ENCODE assay signal across 1 cellular context in the genomic region with DNA sequence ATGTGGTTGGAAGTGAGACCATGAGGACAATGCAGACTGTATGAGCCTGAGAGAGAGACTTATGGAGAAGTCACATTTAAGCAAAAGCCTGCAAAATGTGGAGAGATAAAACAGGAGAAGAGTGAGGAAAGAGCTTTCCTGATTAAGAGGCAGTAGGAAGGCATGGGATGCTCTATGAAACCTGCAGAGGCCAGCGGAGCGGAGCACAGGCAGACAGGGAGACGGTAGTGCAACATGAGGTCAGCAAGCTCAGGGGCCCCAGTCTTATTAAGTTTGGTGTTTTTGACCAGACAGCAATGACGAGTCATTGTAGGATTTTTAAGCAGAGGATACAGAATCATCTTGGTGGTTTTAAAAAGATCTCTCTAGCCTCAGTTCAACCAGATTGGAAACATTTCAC.
TF ChIP-seq lines count a peak whose summit lies in the region.

No MANE protein-coding gene starts in this region.

TF ChIP-seq in WTC11, 78 proteins besides CTCF, POLR2A, EP300 and RAD21 (continued from another document):
- TF ChIP-seq, protein P1, sequence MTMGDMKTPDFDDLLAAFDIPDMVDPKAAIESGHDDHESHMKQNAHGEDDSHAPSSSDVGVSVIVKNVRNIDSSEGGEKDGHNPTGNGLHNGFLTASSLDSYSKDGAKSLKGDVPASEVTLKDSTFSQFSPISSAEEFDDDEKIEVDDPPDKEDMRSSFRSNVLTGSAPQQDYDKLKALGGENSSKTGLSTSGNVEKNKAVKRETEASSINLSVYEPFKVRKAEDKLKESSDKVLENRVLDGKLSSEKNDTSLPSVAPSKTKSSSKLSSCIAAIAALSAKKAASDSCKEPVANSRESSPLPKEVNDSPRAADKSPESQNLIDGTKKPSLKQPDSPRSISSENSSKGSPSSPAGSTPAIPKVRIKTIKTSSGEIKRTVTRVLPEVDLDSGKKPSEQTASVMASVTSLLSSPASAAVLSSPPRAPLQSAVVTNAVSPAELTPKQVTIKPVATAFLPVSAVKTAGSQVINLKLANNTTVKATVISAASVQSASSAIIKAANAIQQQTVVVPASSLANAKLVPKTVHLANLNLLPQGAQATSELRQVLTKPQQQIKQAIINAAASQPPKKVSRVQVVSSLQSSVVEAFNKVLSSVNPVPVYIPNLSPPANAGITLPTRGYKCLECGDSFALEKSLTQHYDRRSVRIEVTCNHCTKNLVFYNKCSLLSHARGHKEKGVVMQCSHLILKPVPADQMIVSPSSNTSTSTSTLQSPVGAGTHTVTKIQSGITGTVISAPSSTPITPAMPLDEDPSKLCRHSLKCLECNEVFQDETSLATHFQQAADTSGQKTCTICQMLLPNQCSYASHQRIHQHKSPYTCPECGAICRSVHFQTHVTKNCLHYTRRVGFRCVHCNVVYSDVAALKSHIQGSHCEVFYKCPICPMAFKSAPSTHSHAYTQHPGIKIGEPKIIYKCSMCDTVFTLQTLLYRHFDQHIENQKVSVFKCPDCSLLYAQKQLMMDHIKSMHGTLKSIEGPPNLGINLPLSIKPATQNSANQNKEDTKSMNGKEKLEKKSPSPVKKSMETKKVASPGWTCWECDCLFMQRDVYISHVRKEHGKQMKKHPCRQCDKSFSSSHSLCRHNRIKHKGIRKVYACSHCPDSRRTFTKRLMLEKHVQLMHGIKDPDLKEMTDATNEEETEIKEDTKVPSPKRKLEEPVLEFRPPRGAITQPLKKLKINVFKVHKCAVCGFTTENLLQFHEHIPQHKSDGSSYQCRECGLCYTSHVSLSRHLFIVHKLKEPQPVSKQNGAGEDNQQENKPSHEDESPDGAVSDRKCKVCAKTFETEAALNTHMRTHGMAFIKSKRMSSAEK (CRISPR knock-in tag; IDR thresholded peaks at IDR 0.05; ENCODE audit: borderline replicate concordance): no peak
- no peak for TF ChIP-seq NFYB (CRISPR knock-in tag; conservative IDR thresholded peaks at IDR 0.05; ENCODE audit: low read depth)
- TF ChIP-seq, protein P2, sequence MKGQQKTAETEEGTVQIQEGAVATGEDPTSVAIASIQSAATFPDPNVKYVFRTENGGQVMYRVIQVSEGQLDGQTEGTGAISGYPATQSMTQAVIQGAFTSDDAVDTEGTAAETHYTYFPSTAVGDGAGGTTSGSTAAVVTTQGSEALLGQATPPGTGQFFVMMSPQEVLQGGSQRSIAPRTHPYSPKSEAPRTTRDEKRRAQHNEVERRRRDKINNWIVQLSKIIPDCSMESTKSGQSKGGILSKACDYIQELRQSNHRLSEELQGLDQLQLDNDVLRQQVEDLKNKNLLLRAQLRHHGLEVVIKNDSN (CRISPR knock-in tag; IDR thresholded peaks at IDR 0.05): no peak
